8 cellular contexts compared by ENCODE assay signal in the genomic region with DNA sequence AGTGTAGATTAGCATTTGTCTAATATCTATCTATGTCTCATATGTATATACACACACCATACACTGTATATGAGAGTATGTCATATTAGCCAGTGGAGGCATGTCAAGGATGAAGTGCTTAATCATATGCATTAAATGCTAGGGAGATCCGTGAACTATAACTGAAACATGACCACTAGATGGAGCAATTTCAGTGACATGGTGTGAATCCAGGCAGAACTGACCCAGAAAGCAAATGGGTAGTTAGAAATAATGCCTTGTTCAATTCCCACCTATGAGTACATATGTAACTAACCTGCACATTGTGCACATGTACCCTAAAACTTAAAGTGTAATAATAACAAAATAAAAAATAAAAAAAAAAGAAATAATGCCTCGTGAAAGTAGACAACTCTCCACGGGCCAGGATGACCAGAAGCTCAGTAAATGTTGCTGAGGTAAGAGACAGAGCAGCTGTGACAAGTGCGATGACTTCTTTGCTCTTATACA.
DNase-seq lines count a peak whose midpoint lies in the region; ATAC-seq, FAIRE-seq and TF ChIP-seq lines count a peak whose summit lies in the region.
"Not testable (repeated sequence)": the region's sequence is repeated elsewhere in the genome, so short reads cannot be mapped to it uniquely, and the experiment has no call there.

No MANE protein-coding gene starts in this region.

- TF ChIP-seq CTCF in endothelial cell (IDR thresholded peaks at IDR 0.05; ENCODE audit: unreplicated experiment) (peak; percentile 72), HepG2 (CRISPR knock-in tag; IDR thresholded peaks at IDR 0.05) (peak; percentile 47)

- not testable (repeated sequence) for H3K27me3 ChIP-seq in HepG2 (ENCODE audit: control insufficient read depth in 1 of 2, insufficient read depth in 2 of 2, low read length in 2 of 2)

- not testable (repeated sequence) for H3K9me3 Mint-ChIP-seq in endothelial cell (ENCODE audit: unreplicated experiment); stimulated activated naive B cell treated with anti-CD40 and anti-IgM and Interleukin-4, amounts not matched to agents 10 μg/mL and 1 μg/mL and 100 μg/mL, for 72 hours

- H2AFZ ChIP-seq in HepG2 (ENCODE audit: low read length), result not testable (repeated sequence)

- POLR2A ChIA-PET in HepG2 (lab: Yijun Ruan, JAX), result not testable (repeated sequence)

- 21% methylated on average over 4 of the region's 4 CpGs for WGBS in HepG2 (ENCODE audit: low lambda C conversion rate)

- H3K9me3 ChIP-seq in HepG2 (ENCODE audit: low read length), result not testable (repeated sequence)

- H3K27ac Mint-ChIP-seq in endothelial cell (ENCODE audit: unreplicated experiment); stimulated activated naive B cell treated with anti-CD40 and anti-IgM and Interleukin-4, amounts not matched to agents 10 μg/mL and 1 μg/mL and 100 μg/mL, for 72 hours: not testable (repeated sequence)

- H3K4me1 Mint-ChIP-seq in endothelial cell (ENCODE audit: unreplicated experiment); stimulated activated naive B cell treated with anti-CD40 and anti-IgM and Interleukin-4, amounts not matched to agents 10 μg/mL and 1 μg/mL and 100 μg/mL, for 72 hours: not testable (repeated sequence)

- H3K4me3 ChIP-seq in HepG2 (replicated peaks in 1 of 3; ENCODE audit: insufficient read depth in 1 of 3, low read depth in 2 of 3, low read length in 3 of 3), result not testable (repeated sequence)

- not testable (repeated sequence) for H3K4me1 ChIP-seq in HepG2 (ENCODE audit: insufficient read depth, low read length)

- not testable (repeated sequence) for H3K27me3 Mint-ChIP-seq in endothelial cell (ENCODE audit: unreplicated experiment); stimulated activated naive B cell treated with anti-CD40 and anti-IgM and Interleukin-4, amounts not matched to agents 10 μg/mL and 1 μg/mL and 100 μg/mL, for 72 hours

- CTCF ChIA-PET in HepG2 (lab: Yijun Ruan, JAX; ENCODE audit: low intra/inter-chr PET ratio, low total read pairs), result not testable (repeated sequence)

- not testable (repeated sequence) for H3K9ac ChIP-seq in HepG2 (ENCODE audit: insufficient read depth, low read depth, low read length)

- FAIRE-seq in HepG2 (lab: Jason Lieb, UNC), result peak; percentile 73

- not testable (repeated sequence) for H3K79me2 ChIP-seq in HepG2 (ENCODE audit: insufficient read depth, low read length)

- DNase-seq in DMS 273 (lab: John Stamatoyannopoulos, UW; ENCODE audit: unreplicated experiment) (peak; percentile 49), NCI-H2227 (lab: John Stamatoyannopoulos, UW; ENCODE audit: unreplicated experiment) (peak; percentile 9)
- DNase-seq in endothelial cell (ENCODE audit: low spot score); HepG2 (ENCODE audit: low spot score); stimulated activated naive B cell treated with anti-CD40 and anti-IgM and Interleukin-4, amounts not matched to agents 10 μg/mL and 1 μg/mL and 100 μg/mL, for 72 hours: not testable (repeated sequence)

- H4K20me1 ChIP-seq in HepG2 (ENCODE audit: insufficient read depth, low read length), result not testable (repeated sequence)

- not testable (repeated sequence) for BruUV-seq in HepG2 (replicated peaks; lab: Mats Ljungman, UMichigan)

- not testable (repeated sequence) for H3K36me3 ChIP-seq in HepG2 (replicated peaks in 1 of 2; ENCODE audit: control insufficient read depth in 1 of 2, insufficient read depth in 2 of 2, low read length in 2 of 2)

- H3K27ac ChIP-seq in HepG2 (ENCODE audit: extremely low read length, insufficient read depth, low read length), result not testable (repeated sequence)

- H3K4me3 Mint-ChIP-seq in endothelial cell (ENCODE audit: unreplicated experiment); stimulated activated naive B cell treated with anti-CD40 and anti-IgM and Interleukin-4, amounts not matched to agents 10 μg/mL and 1 μg/mL and 100 μg/mL, for 72 hours: not testable (repeated sequence)

- TF ChIP-seq EP300 in HepG2 (IDR thresholded peaks at IDR 0.05; ENCODE audit: low read depth in 2 of 2, low read length in 2 of 2); HepG2 (CRISPR knock-in tag; IDR thresholded peaks at IDR 0.05; ENCODE audit: borderline replicate concordance): not testable (repeated sequence)

- not testable (repeated sequence) for H3K36me3 Mint-ChIP-seq in endothelial cell (ENCODE audit: low read depth, unreplicated experiment); stimulated activated naive B cell treated with anti-CD40 and anti-IgM and Interleukin-4, amounts not matched to agents 10 μg/mL and 1 μg/mL and 100 μg/mL, for 72 hours

- H3K4me2 ChIP-seq in HepG2 (ENCODE audit: low read depth, low read length), result not testable (repeated sequence)

- intact Hi-C loops in HepG2 (cut with micrococcal nuclease; ENCODE audit: unreplicated experiment), result loop anchor here (1.0 kb wide), 1 partner anchor 276 kb away; no protein-coding TSS in a partner anchor

- ATAC-seq in GM19395 (IDR thresholded peaks at IDR 0.05; ENCODE audit: unreplicated experiment), result peak; percentile 76
- ATAC-seq in HG03159 (IDR thresholded peaks at IDR 0.05; ENCODE audit: unreplicated experiment), result peak; percentile 62
- peak; percentile 55 to 69 for ATAC-seq in activated CD4-positive, CD25-positive, alpha-beta regulatory T cell treated with anti-CD3 and anti-CD28 coated beads, Interleukin-2, amount 50 U/mL, for 24 hours
- ATAC-seq in HepG2, result peak; percentile 76
- peak; percentile 84 to 88 for ATAC-seq in stimulated activated naive B cell treated with anti-CD40 and anti-IgM and Interleukin-4, amounts not matched to agents 10 μg/mL and 1 μg/mL and 100 μg/mL, for 72 hours (replicated peaks)

- TF ChIP-seq RAD21 in HepG2 (CRISPR knock-in tag; IDR thresholded peaks at IDR 0.05), result not testable (repeated sequence)

- in situ Hi-C loops in HepG2 (cut with HindIII; ENCODE audit: extremely low pct_ligation_motif_present, low pct_unique_long_range_greater_than_20kb), result loop anchor here (5.0 kb wide), 1 partner anchor 276 kb away; no protein-coding TSS in a partner anchor

- TF ChIP-seq POLR2A in HepG2 (IDR thresholded peaks at IDR 0.05; ENCODE audit: insufficient read depth in 1 of 2, low read depth in 2 of 2, low read length in 2 of 2), result not testable (repeated sequence)
